21 cellular contexts compared by ENCODE assay signal in genomic region chr17:43134774-43135453, GRCh38.
"Had no signal": no experiment of that assay in that cellular context is flagged by ENCODE, and none has a peak within 500 bp of the region (broad histone marks: within the 10 kb centered on the region; RNA-seq: fewer than 3 reads in every experiment).

No MANE protein-coding gene starts in this region.

- H3K4me3 ChIP-seq: colonic mucosa, left ventricle myocardium inferior, prostate gland, right atrium auricular region, skin epidermis, suprapubic skin, transverse colon had no signal

- H3K4me1 ChIP-seq: colonic mucosa, left ventricle myocardium inferior, prostate gland, right atrium auricular region, suprapubic skin, transverse colon had no signal

- DNase-seq: activated CD4-positive, alpha-beta T cell treated with anti-CD3 and anti-CD28 coated beads, Interleukin-2, amount 10 ng/mL, durations not matched to agents 24 days and 14 days; activated CD8-positive, alpha-beta T cell treated with anti-CD3 and anti-CD28 coated beads for 36 hours; activated effector memory CD4-positive, alpha-beta T cell treated with anti-CD3 and anti-CD28 coated beads, Interleukin-2, amount 50 U/mL, for 16 hours; activated naive CD4-positive, alpha-beta T cell treated with anti-CD3 and anti-CD28 coated beads, Interleukin-2, amount 50 U/mL, for 16 hours; activated T-cell treated with anti-CD3 and anti-CD28 coated beads, Interleukin-2, amount 50 U/mL, for 72 hours; colonic mucosa; erythroblast; foreskin melanocyte; left ventricle myocardium inferior; mesenchymal stem cell; naive thymus-derived CD4-positive, alpha-beta T cell; stimulated activated CD4-positive, alpha-beta T cell treated with anti-CD3 and anti-CD28 coated beads, Interleukin-15, amount 100 ng/mL, for 24 hours; stimulated activated CD4-positive, alpha-beta T cell treated with anti-CD3 and anti-CD28 coated beads, Interleukin-2, amount 100 ng/mL, for 48 hours; stimulated activated naive CD8-positive, alpha-beta T cell treated with anti-CD3 and anti-CD28 coated beads, Interleukin-15, amount 100 ng/mL, for 72 hours; T-helper 1 cell; T-helper 9 cell; transverse colon had no signal

- H3K9me3 ChIP-seq: colonic mucosa, left ventricle myocardium inferior, prostate gland, right atrium auricular region, suprapubic skin, transverse colon had no signal

- H3K27me3 ChIP-seq: colonic mucosa, right atrium auricular region, suprapubic skin, transverse colon had no signal

- ATAC-seq: activated CD8-positive, alpha-beta T cell treated with anti-CD3 and anti-CD28 coated beads for 36 hours; activated T-cell treated with anti-CD3 and anti-CD28 coated beads, Interleukin-2, amount 50 U/mL, for 72 hours; naive thymus-derived CD4-positive, alpha-beta T cell; stimulated activated naive CD8-positive, alpha-beta T cell treated with anti-CD3 and anti-CD28 coated beads, Interleukin-15, amount 100 ng/mL, for 72 hours had no signal

- H3K27ac ChIP-seq: colonic mucosa, left ventricle myocardium inferior, prostate gland, right atrium auricular region, skin epidermis, suprapubic skin, transverse colon had no signal

- H3K36me3 ChIP-seq: colonic mucosa, prostate gland had no signal
